Comparison of ENCODE assay signal across 8 cellular contexts in the genomic region with DNA sequence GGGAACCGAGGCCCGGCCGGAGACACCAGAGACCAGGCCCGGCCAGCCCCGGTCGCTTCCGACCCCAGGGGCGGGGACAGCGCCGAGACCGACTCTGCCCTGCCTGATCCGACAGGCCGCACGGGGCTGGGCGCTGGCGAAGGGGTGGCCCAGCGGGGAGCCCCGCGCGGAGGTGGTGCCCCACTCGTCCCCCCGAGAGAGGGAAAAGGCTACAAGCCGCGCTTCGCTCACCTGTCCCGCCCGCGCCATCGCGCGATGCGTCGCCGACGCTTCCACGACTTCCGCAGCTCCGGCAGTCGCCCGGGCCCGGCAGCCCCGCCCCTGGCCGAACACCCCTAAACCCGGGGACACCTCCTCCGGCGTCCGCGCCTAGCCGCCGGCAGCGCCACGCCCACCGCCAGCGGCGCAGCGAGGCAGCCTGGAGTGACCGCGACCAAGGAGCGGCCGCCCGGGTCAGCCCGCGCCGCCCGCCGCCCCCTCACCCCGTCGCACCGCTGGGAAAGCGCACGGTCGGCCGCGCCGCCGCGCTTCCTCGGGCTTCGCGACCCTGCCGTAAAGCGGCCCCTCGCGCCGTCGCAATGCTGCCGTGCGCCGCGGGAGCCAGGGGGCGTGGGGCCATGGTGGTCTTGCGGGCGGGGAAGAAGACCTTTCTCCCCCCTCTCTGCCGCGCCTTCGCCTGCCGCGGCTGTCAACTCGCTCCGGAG. TPM values are rescaled to one million over a fixed set of nuclear protein-coding genes. Genes with fewer than 3 reads are reported as not detected.
DNase-seq lines count a peak whose midpoint lies in the region; ATAC-seq and TF ChIP-seq lines count a peak whose summit lies in the region.

TSS of gene BAG5 (minus strand) at position 273 of the 704 bp plus-strand sequence. CDS start 1,493 bp downstream, outside the sequence.
TSS of gene COA8 (plus strand) at position 576 of the 704 bp plus-strand sequence. CDS start at position 618, 42 bp downstream.

- peak within 1 kb of the TSS; percentile 86 to 87 for H3K27ac Mint-ChIP-seq in T-cell

- in situ Hi-C loops in transverse colon (cut with MboI; ENCODE audit: low pct_ligation_motif_present in 1 of 4, low pct_unique_long_range_greater_than_20kb in 1 of 4, low sequenced_read_pairs in 3 of 4), result no loop called here

- DNase-seq in GM12865 (ENCODE audit: low read depth) (peak; percentile 93), NCI-H1092 (lab: John Stamatoyannopoulos, UW) (peak; percentile 87), T-cell (peak; percentile 76 to 92 (median 84)), adipocyte (ENCODE audit: low read depth) (peak; percentile 92), cardiac septum (ENCODE audit: low spot score) (peak; percentile 95), posterior cingulate gyrus (peak; percentile 73 to 98 (median 84)), transverse colon (peak; percentile 88)

- H3K4me1 Mint-ChIP-seq in T-cell, result peaks cover 52 to 69% (median 63%) of the 10 kb centered on the region in 3 donors

- peak within 1 kb of the TSS; percentile 92 to 98 (median 93) for H3K4me3 Mint-ChIP-seq in T-cell

- peaks cover 21% of the 10 kb centered on the region for H3K36me3 ChIP-seq in adipocyte (ENCODE audit: control insufficient read depth, insufficient read depth, low read length, severe bottlenecking)
- H3K36me3 ChIP-seq in transverse colon, result peaks cover 0 to 20% (median 4%) of the 10 kb centered on the region in 4 donors

- H3K9me3 Mint-ChIP-seq in T-cell, result no peaks in the 10 kb centered on the region

- no peaks in the 10 kb centered on the region for H3K9me3 ChIP-seq in adipocyte (ENCODE audit: control insufficient read depth, low read length)
- H3K9me3 ChIP-seq in transverse colon, result no peaks in the 10 kb centered on the region

- peak; percentile 88 for TF ChIP-seq POLR2A in transverse colon (IDR thresholded peaks at IDR 0.05)

- CTCF ChIA-PET in T-cell (lab: Charles Lee), result interaction anchor here in 1 of 2 donors (0.6 kb wide), 1 partner anchor 167 kb away, joined by 3 read pairs; no protein-coding TSS in a partner anchor

- no peaks in the 10 kb centered on the region for H3K27me3 ChIP-seq in adipocyte (replicated peaks; ENCODE audit: control insufficient read depth, insufficient read depth, low read length)
- H3K27me3 ChIP-seq in transverse colon, result no peaks in the 10 kb centered on the region

- ATAC-seq in HG02571 (IDR thresholded peaks at IDR 0.05; ENCODE audit: unreplicated experiment), result peak; percentile 72
- peak; percentile 89 to 93 (median 90) for ATAC-seq in T-cell (replicated peaks in 1 of 4)

- intact Hi-C loops in cardiac septum (cut with DNase I), result no loop called here
- intact Hi-C loops in posterior cingulate gyrus (cut with DNase I), result no loop called here
- intact Hi-C loops in transverse colon (cut with DNase I; ENCODE audit: low total_unique reads), result no loop called here

- TF ChIP-seq CTCF in GM12865 (IDR thresholded peaks at IDR 0.05; ENCODE audit: insufficient read depth, low read depth, low read length, missing control alignments) (no peak), transverse colon (IDR thresholded peaks at IDR 0.05) (peak in 1 of 5 experiments; percentile 41)

- H3K4me1 ChIP-seq in adipocyte (ENCODE audit: control insufficient read depth, insufficient read depth, low read length) (peaks cover 46% of the 10 kb centered on the region), transverse colon (peaks cover 22 to 58% (median 40%) of the 10 kb centered on the region in 4 donors)

- peak within 1 kb of the TSS; percentile 92 for H3K9ac ChIP-seq in adipocyte (ENCODE audit: low read length)

- H3K27me3 Mint-ChIP-seq in T-cell, result no peaks in the 10 kb centered on the region

- TF ChIP-seq EP300 in transverse colon (IDR thresholded peaks at IDR 0.05; ENCODE audit: low read depth), result peak; percentile 12

- POLR2A ChIA-PET in T-cell (lab: Charles Lee), result interaction anchor here in 1 of 2 donors (0.5 kb wide), 1 partner anchor 409 kb away, joined by 6 read pairs; no protein-coding TSS in a partner anchor

- 0 to 2% methylated on average over 2 to 10 of the region's 100 CpGs for WGBS in transverse colon (ENCODE audit: low coverage in 1 of 2), 2 donors

- H3K4me3 ChIP-seq in GM12865 (ENCODE audit: low read depth, low read length), result peak within 1 kb of the TSS; percentile 91
- H3K4me3 ChIP-seq in adipocyte (ENCODE audit: low read length), result peak within 1 kb of the TSS; percentile 90
- H3K4me3 ChIP-seq in transverse colon, result peak within 1 kb of the TSS; percentile 91 to 95 (median 94)

- H3K27ac ChIP-seq in transverse colon, result peak within 1 kb of the TSS; percentile 95 to 98 (median 97)

- peaks cover 13% of the 10 kb centered on the region for H3K36me3 Mint-ChIP-seq in T-cell

RNA-seq across cellular contexts. Expression of gene BAG5, which starts in this region (rescaled TPM):
- total RNA-seq in T-cell, result 10 to 100 TPM; 28.2 to 36.3 (median 31.1) TPM
- 20.1 TPM for total RNA-seq in cardiac septum
- 10 to 100 TPM; 10.8 to 26.3 (median 23.9) TPM for total RNA-seq in transverse colon

RNA-seq across cellular contexts. Expression of gene COA8, which starts in this region (rescaled TPM):
- total RNA-seq in T-cell (10 to 100 TPM; 17.7 to 27.5 (median 22.3) TPM), cardiac septum (43.8 TPM), transverse colon (10 to 100 TPM in 2 of 4 donors, 1 to 10 TPM in 1, not detected in 1; 1.5 to 17.1 (median 15.2) TPM)

Comparison
In these comparisons a context has a peak if more than half of its experiments do, and no peak if none do; other contexts are left out.
1. Peak in every context shown above with its lines: DNase-seq, ATAC-seq, H3K4me3 ChIP-seq and H3K27ac ChIP-seq.